Comparison of ENCODE assay signal across 16 cellular contexts in genomic region chr7:26508917-26509316, GRCh38.
DNase-seq lines count a peak whose midpoint lies in the region; ATAC-seq and TF ChIP-seq lines count a peak whose summit lies in the region.
"Had no signal": no experiment of that assay in that cellular context is flagged by ENCODE, and none has a peak within 500 bp of the region (broad histone marks: within the 10 kb centered on the region; RNA-seq: fewer than 3 reads in every experiment).

No MANE protein-coding gene starts in this region.

- ATAC-seq in HG03520 (IDR thresholded peaks at IDR 0.05; ENCODE audit: unreplicated experiment), result no peak
- ATAC-seq: HCT116 had no signal

- no peaks in the 10 kb centered on the region for H3K27me3 Mint-ChIP-seq in neural crest cell (ENCODE audit: low read depth)
- peaks cover 0 to 5% (median 5%) of the 10 kb centered on the region in 3 donors for H3K27me3 Mint-ChIP-seq in CD14-positive monocyte (ENCODE audit: low read depth in 3 of 3)

- H3K4me3 Mint-ChIP-seq in neural crest cell (no peak overlapping the region), CD14-positive monocyte (no peak overlapping the region)

- H3K9me3 Mint-ChIP-seq in neural crest cell, result no peaks in the 10 kb centered on the region
- H3K9me3 Mint-ChIP-seq in CD14-positive monocyte, result peaks cover 0 to 6% (median 0%) of the 10 kb centered on the region in 7 donors

- TF ChIP-seq CTCF in neural crest cell (conservative IDR thresholded peaks at IDR 0.05), result no peak
- TF ChIP-seq CTCF in CD14-positive monocyte (IDR thresholded peaks at IDR 0.05), result no peak

- H3K27me3 ChIP-seq in H7 (ENCODE audit: control insufficient read depth, insufficient read depth, low read length), result no peaks in the 10 kb centered on the region

- H3K36me3 Mint-ChIP-seq in neural crest cell (ENCODE audit: low read depth) (no peaks in the 10 kb centered on the region), CD14-positive monocyte (no peaks in the 10 kb centered on the region)

- intact Hi-C loops in CD14-positive monocyte (cut with micrococcal nuclease), result loop anchor here in 1 of 2 donors (10.0 kb wide), 1 partner anchor 134 kb away; no protein-coding TSS in a partner anchor

- no peaks in the 10 kb centered on the region for H3K36me3 ChIP-seq in H7 (replicated peaks; ENCODE audit: control insufficient read depth, insufficient read depth, low read length)

- DNase-seq in H7 (peak; percentile 47), NCI-H2196 (lab: John Stamatoyannopoulos, UW; ENCODE audit: unreplicated experiment) (peak; percentile 82), SHP77 treated with DMSO at 0.1 percent for 48 hours (lab: John Stamatoyannopoulos, UW) (peak; percentile 84), neural crest cell (ENCODE audit: low read depth, low spot score) (no peak), CD14-positive monocyte (ENCODE audit: low spot score) (no peak), medulla oblongata (ENCODE audit: extremely low spot score) (no peak), CD1c-positive myeloid dendritic cell (ENCODE audit: extremely low spot score) (no peak)
- DNase-seq: activated CD4-positive, alpha-beta T cell treated with anti-CD3 and anti-CD28 coated beads, Interleukin-2, amount 50 U/mL, for 1 hour; activated naive CD4-positive, alpha-beta T cell treated with anti-CD3 and anti-CD28 coated beads, Interleukin-2, amount 50 U/mL, for 16 hours; head of caudate nucleus; kidney; midbrain; NCI-H446; stimulated activated CD4-positive, alpha-beta T cell treated with anti-CD3 and anti-CD28 coated beads, Interleukin-2, amount 100 ng/mL, for 48 hours had no signal

- peak overlapping the region; percentile 81 for H3K27ac Mint-ChIP-seq in neural crest cell (ENCODE audit: unreplicated experiment)
- peak overlapping the region in 1 of 7 donors; percentile 13 for H3K27ac Mint-ChIP-seq in CD14-positive monocyte

- no peak overlapping the region for H3K4me3 ChIP-seq in H7 (ENCODE audit: insufficient read depth, low read depth, low read length)

- H3K4me1 Mint-ChIP-seq in neural crest cell, result peaks cover 26% of the 10 kb centered on the region
- H3K4me1 Mint-ChIP-seq in CD14-positive monocyte, result peaks cover 2% of the 10 kb centered on the region

Comparison
In these comparisons a context has a peak if more than half of its experiments do, and no peak if none do; other contexts are left out.
1. DNase-seq: peak in H7 (single experiment), NCI-H2196 (single experiment) and SHP77 treated with DMSO at 0.1 percent for 48 hours (single experiment); none in neural crest cell (single experiment), CD14-positive monocyte (single experiment), medulla oblongata (single experiment) and CD1c-positive myeloid dendritic cell (single experiment).